In the genomic region with DNA sequence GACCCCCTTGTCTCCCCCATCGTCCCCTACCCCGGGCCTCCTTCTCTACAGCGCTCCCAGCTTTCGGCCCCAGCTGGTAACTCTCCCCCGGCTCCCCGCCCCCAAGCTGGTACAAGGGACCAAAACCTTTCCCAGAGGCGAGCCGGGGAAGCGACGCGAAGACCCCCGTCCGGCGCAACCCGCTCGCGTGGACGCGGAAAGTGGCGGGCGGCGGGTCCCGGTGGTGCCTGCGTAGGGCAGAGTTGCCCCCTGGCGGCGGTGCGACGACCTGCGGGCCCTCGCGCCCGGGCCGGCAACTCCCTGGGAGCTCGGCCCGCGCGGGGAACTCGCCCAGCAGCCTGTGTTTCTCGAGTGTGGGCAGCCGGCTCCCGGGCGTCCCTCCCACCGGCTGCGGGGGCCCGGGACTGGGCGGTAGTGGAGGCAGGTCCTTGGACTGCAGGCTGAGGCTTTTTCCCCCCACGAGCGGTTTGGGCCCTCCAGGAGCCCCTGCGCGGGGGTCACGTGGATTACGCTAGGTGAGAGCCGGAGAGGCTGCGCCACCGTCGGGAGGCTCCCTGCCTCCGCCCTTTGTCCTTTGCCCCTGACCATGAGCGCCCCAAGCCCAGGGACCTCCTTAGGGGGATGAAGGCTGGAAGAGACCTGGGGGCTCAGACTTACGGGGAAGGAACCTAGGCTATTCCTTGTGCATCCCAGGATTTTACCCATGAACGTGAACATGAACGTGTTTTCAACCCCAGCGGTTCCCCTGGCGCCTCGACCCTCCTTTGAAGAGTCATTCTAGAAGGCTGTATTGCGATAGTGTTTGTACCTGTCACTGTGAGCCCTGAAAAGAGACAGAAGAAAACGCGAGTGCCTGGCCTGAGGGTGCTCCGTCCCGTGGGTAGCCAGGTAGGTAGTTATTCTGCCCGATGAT, we compare ENCODE assay signal across 8 cellular contexts. TPM values are rescaled to one million over a fixed set of nuclear protein-coding genes. Genes with fewer than 3 reads are reported as not detected.
DNase-seq lines count a peak whose midpoint lies in the region; ATAC-seq and TF ChIP-seq lines count a peak whose summit lies in the region.

No MANE protein-coding gene starts in this region.

- H3K4me1 Mint-ChIP-seq in activated CD4-positive, alpha-beta T cell treated with anti-CD3 and anti-CD28 coated beads, Interleukin-2, amount 10 ng/mL, durations not matched to agents 24 days and 14 days: peaks cover 6% of the 10 kb centered on the region

- H3K4me3 Mint-ChIP-seq in activated CD4-positive, alpha-beta T cell treated with anti-CD3 and anti-CD28 coated beads, Interleukin-2, amount 10 ng/mL, durations not matched to agents 24 days and 14 days: no peak overlapping the region

- WGBS in mesodermal cell (ENCODE audit: insufficient coverage in 2 of 2), 2 experiments: 3% methylated on average over 42 to 61 of the region's 70 CpGs

- no peak for TF ChIP-seq POLR2A in GM18505 (IDR thresholded peaks at IDR 0.05; ENCODE audit: borderline replicate concordance, extremely low read depth, insufficient read depth, insufficient read length)

- H3K36me3 ChIP-seq in duodenal mucosa (ENCODE audit: control insufficient read depth in 1 of 2, insufficient read depth in 2 of 2, low read length in 2 of 2) (no peaks in the 10 kb centered on the region), mesodermal cell (ENCODE audit: control insufficient read depth, insufficient read depth, low read length) (no peaks in the 10 kb centered on the region)

- H3K27ac Mint-ChIP-seq in activated CD4-positive, alpha-beta T cell treated with anti-CD3 and anti-CD28 coated beads, Interleukin-2, amount 10 ng/mL, durations not matched to agents 24 days and 14 days: no peak overlapping the region

- H3K27me3 ChIP-seq in duodenal mucosa (ENCODE audit: control insufficient read depth in 1 of 2, insufficient read depth in 2 of 2, low read length in 2 of 2): peaks cover 58 to 62% of the 10 kb centered on the region in 2 donors

- H3K4me3 ChIP-seq in duodenal mucosa (ENCODE audit: low read depth in 1 of 2, low read length in 2 of 2) (peak overlapping the region; percentile 21 to 23), mesodermal cell (ENCODE audit: extremely low read depth, insufficient read depth, low read length, poor library complexity, severe bottlenecking) (peak overlapping the region; percentile 35)

- intact Hi-C loops in activated CD4-positive, alpha-beta T cell treated with anti-CD3 and anti-CD28 coated beads, Interleukin-2, amount 10 ng/mL, durations not matched to agents 24 days and 14 days (cut with micrococcal nuclease): loop anchor here (2.0 to 5.0 kb wide), 5 partner anchors 15 to 369 kb away; no protein-coding TSS in a partner anchor

- H3K4me1 ChIP-seq in duodenal mucosa (ENCODE audit: control insufficient read depth in 1 of 2, insufficient read depth in 2 of 2, low read length in 2 of 2) (peaks cover 4 to 14% of the 10 kb centered on the region in 2 donors), mesodermal cell (ENCODE audit: control insufficient read depth, insufficient read depth, low read length, poor library complexity, severe bottlenecking) (peaks cover 4% of the 10 kb centered on the region)

- no peak for ATAC-seq in GM18505 (IDR thresholded peaks at IDR 0.05; ENCODE audit: unreplicated experiment)

- H3K27ac ChIP-seq in duodenal mucosa (ENCODE audit: low read depth, low read length): no peak overlapping the region
- H3K27ac ChIP-seq in mesodermal cell (ENCODE audit: low read depth, low read length, severe bottlenecking): no peak overlapping the region

- peaks cover 67% of the 10 kb centered on the region for H3K27me3 Mint-ChIP-seq in activated CD4-positive, alpha-beta T cell treated with anti-CD3 and anti-CD28 coated beads, Interleukin-2, amount 10 ng/mL, durations not matched to agents 24 days and 14 days

- H3K9ac ChIP-seq in duodenal mucosa (ENCODE audit: low read depth in 1 of 2, low read length in 2 of 2): no peak overlapping the region

- peaks cover 3% of the 10 kb centered on the region for H3K36me3 Mint-ChIP-seq in activated CD4-positive, alpha-beta T cell treated with anti-CD3 and anti-CD28 coated beads, Interleukin-2, amount 10 ng/mL, durations not matched to agents 24 days and 14 days (ENCODE audit: low read depth)

- peaks cover 6% of the 10 kb centered on the region for H3K9me3 Mint-ChIP-seq in activated CD4-positive, alpha-beta T cell treated with anti-CD3 and anti-CD28 coated beads, Interleukin-2, amount 10 ng/mL, durations not matched to agents 24 days and 14 days

- DNase-seq in ELR (ENCODE audit: low read depth): peak; percentile 75
- peak; percentile 51 for DNase-seq in LHCN-M2 (ENCODE audit: low read depth)
- peak; percentile 90 for DNase-seq in activated CD4-positive, alpha-beta T cell treated with anti-CD3 and anti-CD28 coated beads, Interleukin-2, amount 10 ng/mL, durations not matched to agents 24 days and 14 days
- DNase-seq in stimulated activated naive CD4-positive, alpha-beta T cell treated with Interleukin-2 at 50 U/mL for 16 hours (lab: John Stamatoyannopoulos, UW): peak; percentile 53
- no peak for DNase-seq in NCI-H1694 treated with DMSO at 0.1 percent for 48 hours (lab: John Stamatoyannopoulos, UW)

- H3K9me3 ChIP-seq in duodenal mucosa (ENCODE audit: control insufficient read depth in 1 of 2, low read length in 2 of 2): no peaks in the 10 kb centered on the region
- H3K9me3 ChIP-seq in mesodermal cell (ENCODE audit: control insufficient read depth, low read length): no peaks in the 10 kb centered on the region

RNA-seq across cellular contexts. Expression of a gene that starts 2.9 kb away (rescaled TPM):
- total RNA-seq in LHCN-M2 (2014; rRNA removed): 23.5 and 24.8 TPM in 2 replicates
- polyA plus RNA-seq in LHCN-M2 (2012): 31.8 TPM
- 0.09 and 0.14 TPM in 2 replicates for total RNA-seq in activated CD4-positive, alpha-beta T cell treated with anti-CD3 and anti-CD28 coated beads, Interleukin-2, amount 10 ng/mL, durations not matched to agents 24 days and 14 days
- 26.0 TPM for polyA plus RNA-seq in mesodermal cell (2013, experiment 1 of 2)
- 31.6 TPM for polyA plus RNA-seq in mesodermal cell (2013, experiment 2 of 2)

RNA-seq across cellular contexts. Expression of a gene that starts 46.8 kb away (rescaled TPM):
- 405 and 446 TPM in 2 replicates for total RNA-seq in LHCN-M2 (2014; rRNA removed)
- 654 TPM for polyA plus RNA-seq in LHCN-M2 (2012)
- total RNA-seq in activated CD4-positive, alpha-beta T cell treated with anti-CD3 and anti-CD28 coated beads, Interleukin-2, amount 10 ng/mL, durations not matched to agents 24 days and 14 days: 960 and 998 TPM in 2 replicates
- 799 TPM for polyA plus RNA-seq in mesodermal cell (2013, experiment 1 of 2)
- 865 TPM for polyA plus RNA-seq in mesodermal cell (2013, experiment 2 of 2)

Comparison
In these comparisons a context has a peak if more than half of its experiments do, and no peak if none do; other contexts are left out.
1. RNA of a gene that starts 2.9 kb away (total RNA-seq): 23.5 to 24.8 TPM in LHCN-M2; 0.09 to 0.14 TPM in activated CD4-positive, alpha-beta T cell treated with anti-CD3 and anti-CD28 coated beads, Interleukin-2, amount 10 ng/mL, durations not matched to agents 24 days and 14 days; every median in the first group is over 10 times any median in the second.